Comparison of ENCODE assay signal across 1 cellular context in genomic region chr1:10065760-10066159, GRCh38.
TF ChIP-seq lines count a peak whose summit lies in the region.

No MANE protein-coding gene starts in this region.

TF ChIP-seq in HepG2, 621 proteins besides CTCF, POLR2A, EP300 and RAD21 (continued from another document):
- TF ChIP-seq REST (IDR thresholded peaks at IDR 0.05; ENCODE audit: borderline replicate concordance in 1 of 2, low read depth in 1 of 2, low read length in 2 of 2) (no peak), SRSF4 (IDR thresholded peaks at IDR 0.05; ENCODE audit: low read depth, low read length, poor library complexity, severe bottlenecking) (no peak), HBP1 (CRISPR knock-in tag; IDR thresholded peaks at IDR 0.05; ENCODE audit: low read depth) (no peak), ZNF180 (CRISPR knock-in tag; IDR thresholded peaks at IDR 0.05; ENCODE audit: borderline replicate concordance, low read depth) (no peak), IRF2 (CRISPR knock-in tag; IDR thresholded peaks at IDR 0.05) (no peak)
